ENCODE assay signal across 8 cellular contexts in the genomic region with DNA sequence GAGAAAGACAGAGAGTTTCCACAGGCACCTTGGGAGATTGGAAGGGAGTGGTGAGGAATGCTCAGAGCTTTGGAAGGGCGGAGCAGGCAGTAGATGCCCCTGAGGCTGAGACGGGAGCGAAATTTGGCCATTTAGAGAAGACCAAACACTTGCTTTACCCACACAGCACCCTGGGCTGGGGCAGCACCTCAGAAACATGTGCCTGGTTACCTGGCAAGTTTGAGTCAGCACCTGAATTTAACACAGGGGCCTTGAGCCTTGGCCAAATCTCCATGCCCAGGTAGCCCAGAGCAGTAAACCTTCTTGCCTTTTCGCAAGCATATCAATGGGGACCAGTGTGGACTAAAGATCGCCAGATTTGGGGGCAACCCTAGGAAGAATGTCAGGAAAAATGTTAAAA.
"Had no signal": no experiment of that assay in that cellular context is flagged by ENCODE, and none has a peak within 500 bp of the region (broad histone marks: within the 10 kb centered on the region; RNA-seq: fewer than 3 reads in every experiment).

No MANE protein-coding gene starts in this region.

- H3K36me3 ChIP-seq: HAP-1 had no signal

- H3K27ac ChIP-seq: GM23248, KMS-11 had no signal

- FAIRE-seq: HTR-8/SVneo had no signal

- DNase-seq: GM23248, H7, HFFc6, KBM-7 had no signal

- ATAC-seq: HCT116 had no signal

- H3K9me3 ChIP-seq: HAP-1 had no signal

- H3K4me3 ChIP-seq: GM23248, HAP-1 had no signal
